In genomic region chr1:167805041-167805556, GRCh38 we compare ENCODE assay signal across 9 cellular contexts.
DNase-seq lines count a peak whose midpoint lies in the region; ATAC-seq and TF ChIP-seq lines count a peak whose summit lies in the region.
"Had no signal": no experiment of that assay in that cellular context is flagged by ENCODE, and none has a peak within 500 bp of the region (broad histone marks: within the 10 kb centered on the region; RNA-seq: fewer than 3 reads in every experiment).

No MANE protein-coding gene starts in this region.

- no peak for TF ChIP-seq POLR2A in prostate gland (IDR thresholded peaks at IDR 0.05)

- no peak overlapping the region for H3K4me3 Mint-ChIP-seq in type B pancreatic cell

- peak overlapping the region in 1 of 2 donors; percentile 17 for H3K27ac ChIP-seq in prostate gland
- H3K27ac ChIP-seq: pancreas had no signal

- TF ChIP-seq CTCF in type B pancreatic cell (conservative IDR thresholded peaks at IDR 0.05) (no peak), prostate gland (IDR thresholded peaks at IDR 0.05) (no peak)

- intact Hi-C loops in prostate gland (cut with DNase I) = loop anchor here (10.0 kb wide), 1 partner anchor 250 kb away; the partner anchor contains the start of gene CREG1

- no peaks in the 10 kb centered on the region for H3K4me1 ChIP-seq in prostate gland (replicated peaks)
- H3K4me1 ChIP-seq: pancreas had no signal

- ATAC-seq in GM18873 (IDR thresholded peaks at IDR 0.05; ENCODE audit: low FRiP score, unreplicated experiment) (no peak), HG02970 (IDR thresholded peaks at IDR 0.05; ENCODE audit: low FRiP score, unreplicated experiment) (no peak)
- ATAC-seq: pancreas had no signal

- WGBS in prostate gland = 55% methylated on average over 4 of the region's 4 CpGs

- peak; percentile 39 for DNase-seq in stimulated activated CD4-positive, alpha-beta T cell treated with anti-CD3 and anti-CD28 coated beads, Interleukin-1b, Interleukin-23, amount 100 ng/mL, for 48 hours
- no peak for DNase-seq in stimulated activated CD4-positive, alpha-beta T cell treated with anti-CD3 and anti-CD28 coated beads, Interleukin-2, amount 100 ng/mL, for 48 hours
- DNase-seq in LHCN-M2 (ENCODE audit: low read depth) (peak; percentile 82), type B pancreatic cell (ENCODE audit: extremely low spot score, unreplicated experiment) (no peak), prostate gland (ENCODE audit: low spot score) (no peak)
- DNase-seq in central memory CD4-positive, alpha-beta T cell = peak; percentile 36
- DNase-seq: pancreas had no signal

- H3K36me3 Mint-ChIP-seq in type B pancreatic cell = peaks cover 12% of the 10 kb centered on the region

- H3K27ac Mint-ChIP-seq in type B pancreatic cell = peak overlapping the region; percentile 25

- H3K27me3 ChIP-seq in prostate gland (replicated peaks; ENCODE audit: insufficient read depth) = no peaks in the 10 kb centered on the region
- H3K27me3 ChIP-seq: pancreas had no signal

- peaks cover 3% of the 10 kb centered on the region for H3K4me1 Mint-ChIP-seq in type B pancreatic cell (ENCODE audit: unreplicated experiment)

- H3K9me3 ChIP-seq in prostate gland = no peaks in the 10 kb centered on the region
- H3K9me3 ChIP-seq: pancreas had no signal

- no peaks in the 10 kb centered on the region for H3K36me3 ChIP-seq in prostate gland
- H3K36me3 ChIP-seq: pancreas had no signal

- H3K27me3 Mint-ChIP-seq in type B pancreatic cell = no peaks in the 10 kb centered on the region

- H3K9me3 Mint-ChIP-seq in type B pancreatic cell = peaks cover 4% of the 10 kb centered on the region

- no peak overlapping the region for H3K4me3 ChIP-seq in prostate gland
- H3K4me3 ChIP-seq: pancreas had no signal

Comparison
In these comparisons a context has a peak if more than half of its experiments do, and no peak if none do; other contexts are left out.
1. DNase-seq: peak in stimulated activated CD4-positive, alpha-beta T cell treated with anti-CD3 and anti-CD28 coated beads, Interleukin-1b, Interleukin-23, amount 100 ng/mL, for 48 hours (single experiment), LHCN-M2 (single experiment) and central memory CD4-positive, alpha-beta T cell (single experiment); none in stimulated activated CD4-positive, alpha-beta T cell treated with anti-CD3 and anti-CD28 coated beads, Interleukin-2, amount 100 ng/mL, for 48 hours (0 of 2), type B pancreatic cell (single experiment) and prostate gland (single experiment).